Comparison of ENCODE assay signal across 8 cellular contexts in genomic region chr22:18610812-18611507, GRCh38. TPM values are rescaled to one million over a fixed set of nuclear protein-coding genes. Genes with fewer than 3 reads are reported as not detected.
DNase-seq lines count a peak whose midpoint lies in the region; ATAC-seq, FAIRE-seq and TF ChIP-seq lines count a peak whose summit lies in the region.
"Not testable (repeated sequence)": the region's sequence is repeated elsewhere in the genome, so short reads cannot be mapped to it uniquely, and the experiment has no call there.

No MANE protein-coding gene starts in this region.

- not testable (repeated sequence) for H2AFZ ChIP-seq in HepG2 (ENCODE audit: low read length)

- H3K9ac ChIP-seq in HepG2 (ENCODE audit: insufficient read depth, low read depth, low read length), result not testable (repeated sequence)

- not testable (repeated sequence) for H3K4me1 Mint-ChIP-seq in activated B cell treated with CpG ODN at 0.5 μM for 24 hours; effector memory CD8-positive, alpha-beta T cell (ENCODE audit: low read depth in 2 of 2); stimulated activated effector memory CD8-positive, alpha-beta T cell treated with anti-CD3 and anti-CD28 coated beads, Interleukin-12 subunit alpha, Interleukin-12 subunit beta, amount 100 ng/mL, for 72 hours

- H4K20me1 ChIP-seq in HepG2 (ENCODE audit: insufficient read depth, low read length), result not testable (repeated sequence)

- not testable (repeated sequence) for DNase-seq in activated B cell treated with CpG ODN at 0.5 μM for 24 hours; effector memory CD8-positive, alpha-beta T cell; HepG2 (ENCODE audit: low spot score); stimulated activated effector memory CD8-positive, alpha-beta T cell treated with anti-CD3 and anti-CD28 coated beads, Interleukin-12 subunit alpha, Interleukin-12 subunit beta, amount 100 ng/mL, for 72 hours (ENCODE audit: low spot score in 2 of 2)

- not testable (repeated sequence) for H3K9me3 ChIP-seq in HepG2 (ENCODE audit: low read length)

- BruUV-seq in HepG2 (replicated peaks; lab: Mats Ljungman, UMichigan), result not testable (repeated sequence)

- H3K4me3 ChIP-seq in HepG2 (replicated peaks in 1 of 3; ENCODE audit: insufficient read depth in 1 of 3, low read depth in 2 of 3, low read length in 3 of 3), result peak overlapping the region in 1 of 3 experiments; percentile 20; a peak in 1 of 6 replicates

- 0 out of 2 replicates have a peak overlapping the region, but pooled peaks have one; percentile 23 for H3K4me2 ChIP-seq in HepG2 (ENCODE audit: low read depth, low read length)

- FAIRE-seq in HepG2 (lab: Jason Lieb, UNC), result not testable (repeated sequence)

- WGBS in HepG2 (ENCODE audit: low lambda C conversion rate), result no CpG with 5 or more reads among the region's 82 CpGs

- CTCF ChIA-PET in activated B cell treated with CpG ODN at 0.5 μM for 24 hours (lab: Charles Lee); HepG2 (lab: Yijun Ruan, JAX; ENCODE audit: low intra/inter-chr PET ratio, low total read pairs): not testable (repeated sequence)

- H3K36me3 ChIP-seq in HepG2 (replicated peaks in 1 of 2; ENCODE audit: control insufficient read depth in 1 of 2, insufficient read depth in 2 of 2, low read length in 2 of 2), result not testable (repeated sequence)

- H3K27me3 ChIP-seq in HepG2 (ENCODE audit: control insufficient read depth in 1 of 2, insufficient read depth in 2 of 2, low read length in 2 of 2), result not testable (repeated sequence)

- TF ChIP-seq RAD21 in HepG2 (CRISPR knock-in tag; IDR thresholded peaks at IDR 0.05), result not testable (repeated sequence)

- peak; percentile 72 for ATAC-seq in GM18498 (IDR thresholded peaks at IDR 0.05; ENCODE audit: unreplicated experiment)
- peak; percentile 84 for ATAC-seq in GM19463 (IDR thresholded peaks at IDR 0.05; ENCODE audit: unreplicated experiment)
- ATAC-seq in HG02678 (IDR thresholded peaks at IDR 0.05; ENCODE audit: unreplicated experiment), result peak; percentile 87
- ATAC-seq in HG03432 (IDR thresholded peaks at IDR 0.05; ENCODE audit: unreplicated experiment), result peak; percentile 70
- ATAC-seq in activated B cell treated with CpG ODN at 0.5 μM for 24 hours (ENCODE audit: low read depth), result peak; percentile 87
- ATAC-seq in effector memory CD8-positive, alpha-beta T cell (replicated peaks), result peak; percentile 67
- peak; percentile 88 for ATAC-seq in HepG2
- peak; percentile 84 for ATAC-seq in stimulated activated effector memory CD8-positive, alpha-beta T cell treated with anti-CD3 and anti-CD28 coated beads, Interleukin-12 subunit alpha, Interleukin-12 subunit beta, amount 100 ng/mL, for 72 hours

- not testable (repeated sequence) for TF ChIP-seq POLR2A in HepG2 (IDR thresholded peaks at IDR 0.05; ENCODE audit: insufficient read depth in 1 of 2, low read depth in 2 of 2, low read length in 2 of 2)

- in situ Hi-C loops in HepG2 (cut with HindIII; ENCODE audit: extremely low pct_ligation_motif_present, low pct_unique_long_range_greater_than_20kb), result not testable (repeated sequence)

- not testable (repeated sequence) for H3K4me1 ChIP-seq in HepG2 (ENCODE audit: insufficient read depth, low read length)

- not testable (repeated sequence) for H3K79me2 ChIP-seq in HepG2 (ENCODE audit: insufficient read depth, low read length)

- not testable (repeated sequence) for TF ChIP-seq CTCF in activated B cell treated with CpG ODN at 0.5 μM for 24 hours (IDR thresholded peaks at IDR 0.05); HepG2 (CRISPR knock-in tag; IDR thresholded peaks at IDR 0.05)

- H3K9me3 Mint-ChIP-seq in activated B cell treated with CpG ODN at 0.5 μM for 24 hours; effector memory CD8-positive, alpha-beta T cell; stimulated activated effector memory CD8-positive, alpha-beta T cell treated with anti-CD3 and anti-CD28 coated beads, Interleukin-12 subunit alpha, Interleukin-12 subunit beta, amount 100 ng/mL, for 72 hours: not testable (repeated sequence)

- intact Hi-C loops in activated B cell treated with CpG ODN at 0.5 μM for 24 hours (cut with micrococcal nuclease); HepG2 (cut with micrococcal nuclease; ENCODE audit: unreplicated experiment): not testable (repeated sequence)

- not testable (repeated sequence) for H3K27ac ChIP-seq in HepG2 (ENCODE audit: extremely low read length, insufficient read depth, low read length)

- not testable (repeated sequence) for H3K27ac Mint-ChIP-seq in activated B cell treated with CpG ODN at 0.5 μM for 24 hours; effector memory CD8-positive, alpha-beta T cell; stimulated activated effector memory CD8-positive, alpha-beta T cell treated with anti-CD3 and anti-CD28 coated beads, Interleukin-12 subunit alpha, Interleukin-12 subunit beta, amount 100 ng/mL, for 72 hours

- H3K4me3 Mint-ChIP-seq in activated B cell treated with CpG ODN at 0.5 μM for 24 hours; effector memory CD8-positive, alpha-beta T cell; stimulated activated effector memory CD8-positive, alpha-beta T cell treated with anti-CD3 and anti-CD28 coated beads, Interleukin-12 subunit alpha, Interleukin-12 subunit beta, amount 100 ng/mL, for 72 hours: not testable (repeated sequence)

- not testable (repeated sequence) for H3K27me3 Mint-ChIP-seq in activated B cell treated with CpG ODN at 0.5 μM for 24 hours; effector memory CD8-positive, alpha-beta T cell

- H3K36me3 Mint-ChIP-seq in activated B cell treated with CpG ODN at 0.5 μM for 24 hours (ENCODE audit: low read depth); effector memory CD8-positive, alpha-beta T cell (ENCODE audit: insufficient read depth); stimulated activated effector memory CD8-positive, alpha-beta T cell treated with anti-CD3 and anti-CD28 coated beads, Interleukin-12 subunit alpha, Interleukin-12 subunit beta, amount 100 ng/mL, for 72 hours: not testable (repeated sequence)

- not testable (repeated sequence) for TF ChIP-seq EP300 in HepG2 (IDR thresholded peaks at IDR 0.05; ENCODE audit: low read depth in 2 of 2, low read length in 2 of 2); HepG2 (CRISPR knock-in tag; IDR thresholded peaks at IDR 0.05; ENCODE audit: borderline replicate concordance)

- POLR2A ChIA-PET in activated B cell treated with CpG ODN at 0.5 μM for 24 hours (lab: Charles Lee); HepG2 (lab: Yijun Ruan, JAX): not testable (repeated sequence)

TF ChIP-seq in HepG2, 621 proteins besides CTCF, POLR2A, EP300 and RAD21:
- TF ChIP-seq ZNF777 (CRISPR knock-in tag; IDR thresholded peaks at IDR 0.05) (0 out of 2 replicates have a peak, but pooled peaks have one; percentile 43), HNRNPLL (IDR thresholded peaks at IDR 0.05; ENCODE audit: low read depth, low read length, poor library complexity, severe bottlenecking) (peak; percentile 43)

RNA-seq across cellular contexts. Expression of gene RIMBP3, which starts 0.8 kb away (rescaled TPM):
- total RNA-seq in activated B cell treated with CpG ODN at 0.5 μM for 24 hours (0.56 and 0.75 TPM in 2 replicates), HepG2 (2016; rRNA removed; fragmentation: Illumina TruSeq; extraction: Trizol) (0.38 and 0.41 TPM in 2 replicates)
- total RNA-seq in HepG2 (2016; cell fraction: cytosol; rRNA removed; fragmentation: Illumina TruSeq; extraction: Trizol; ENCODE audit: low read depth), result not detected in 2 replicates
- 0.16 and 0.28 TPM in 2 replicates for total RNA-seq in HepG2 (2016; cell fraction: insoluble cytoplasmic fraction; rRNA removed; fragmentation: Illumina TruSeq; extraction: Trizol)
- total RNA-seq in HepG2 (2016; cell fraction: membrane; rRNA removed; fragmentation: Illumina TruSeq; extraction: Trizol), result 0.10 and 0.12 TPM in 2 replicates
- total RNA-seq in HepG2 (2016; cell fraction: nucleus; rRNA removed; fragmentation: Illumina TruSeq; extraction: Trizol), result 0.19 and 0.22 TPM in 2 replicates
- polyA plus RNA-seq in HepG2 (2011; rRNA removed), result 0.05 and 0.08 TPM in 2 replicates
- polyA plus RNA-seq in HepG2 (2011; cell fraction: cytosol; rRNA removed), result 0.03 and 0.04 TPM in 2 replicates
- 0.02 and 0.06 TPM in 2 replicates for polyA plus RNA-seq in HepG2 (2011; cell fraction: nucleus; rRNA removed)
- polyA plus RNA-seq in HepG2 (2012), result 0.04 TPM in 1 of 2 replicates, not detected in the other
- polyA plus RNA-seq in HepG2 (2016; cell fraction: cytosol; fragmentation: Illumina TruSeq; extraction: Trizol; ENCODE audit: low read depth), result 0.02 TPM in 1 of 2 replicates, not detected in the other
- 0.15 TPM in 1 of 2 replicates, not detected in the other for polyA plus RNA-seq in HepG2 (2016; cell fraction: insoluble cytoplasmic fraction; fragmentation: Illumina TruSeq; extraction: Trizol; ENCODE audit: low read depth)
- polyA plus RNA-seq in HepG2 (2016; cell fraction: membrane; fragmentation: Illumina TruSeq; extraction: Trizol; ENCODE audit: low read depth), result not detected in 2 replicates
- polyA plus RNA-seq in HepG2 (2016; cell fraction: nucleus; fragmentation: Illumina TruSeq; extraction: Trizol; ENCODE audit: insufficient read depth, low read depth), result 0.17 and 0.19 TPM in 2 replicates
- polyA minus RNA-seq in HepG2 (2011; rRNA and poly(A)+ RNA removed; ENCODE audit: low replicate concordance), result 0.40 and 1.8 TPM in 2 replicates
- 0.18 TPM in 1 of 2 replicates, not detected in the other for polyA minus RNA-seq in HepG2 (2011; cell fraction: cytosol; rRNA and poly(A)+ RNA removed)
- polyA minus RNA-seq in HepG2 (2011; cell fraction: nucleus; rRNA and poly(A)+ RNA removed), result 0.13 and 0.25 TPM in 2 replicates
